ENCODE assay signal across 15 cellular contexts in genomic region chr15:76983588-76984379, GRCh38. TPM values are rescaled to one million over a fixed set of nuclear protein-coding genes. Genes with fewer than 3 reads are reported as not detected.
DNase-seq lines count a peak whose midpoint lies in the region; ATAC-seq, FAIRE-seq and TF ChIP-seq lines count a peak whose summit lies in the region.
"Had no signal": no experiment of that assay in that cellular context is flagged by ENCODE, and none has a peak within 500 bp of the region (broad histone marks: within the 10 kb centered on the region; RNA-seq: fewer than 3 reads in every experiment).

No MANE protein-coding gene starts in this region.

- H3K27me3 ChIP-seq in H1 (replicated peaks in 1 of 4; ENCODE audit: control insufficient read depth in 3 of 4, extremely low read depth in 1 of 4, insufficient read depth in 3 of 4, low read length in 3 of 4), result no peaks in the 10 kb centered on the region
- peaks cover 0 to 3% (median 0%) of the 10 kb centered on the region in 7 donors for H3K27me3 ChIP-seq in spleen (replicated peaks in 1 of 7)
- no peaks in the 10 kb centered on the region for H3K27me3 ChIP-seq in H9 (ENCODE audit: insufficient read depth, low read length)

- H3K23me2 ChIP-seq in H1 (ENCODE audit: low read depth, low read length) (no peaks in the 10 kb centered on the region), H9 (ENCODE audit: insufficient read length, low read depth, low read length, poor library complexity, severe bottlenecking) (no peaks in the 10 kb centered on the region)

- no peak overlapping the region for H3K14ac ChIP-seq in H1 (ENCODE audit: insufficient read length)
- no peak overlapping the region; the same call in 1 of the 2 replicates for H3K14ac ChIP-seq in H9 (ENCODE audit: insufficient read depth, low read length)

- CTCF ChIA-PET in H1 (lab: Charles Lee; ENCODE audit: partially characterized antibody), result interaction anchor here (1.2 to 2.0 kb wide), 3 partner anchors 11 to 40 kb away, joined by 3 to 10 read pairs (median 5); no protein-coding TSS in a partner anchor

- no peak overlapping the region for H4K8ac ChIP-seq in H1 (ENCODE audit: extremely low read depth, insufficient read depth, low read length)
- H4K8ac ChIP-seq in H9 (replicated peaks; ENCODE audit: insufficient read length, low read depth, low read length), result no peak overlapping the region

- H3K23ac ChIP-seq in H1 (ENCODE audit: insufficient read length), result no peak overlapping the region
- no peak overlapping the region for H3K23ac ChIP-seq in H9 (ENCODE audit: insufficient read length, low read depth, low read length)

- H3K79me2 ChIP-seq in H1 (ENCODE audit: control insufficient read depth in 1 of 2, insufficient read depth in 2 of 2, low read length in 2 of 2) (no peaks in the 10 kb centered on the region), H9 (ENCODE audit: insufficient read depth, low read length) (no peaks in the 10 kb centered on the region)

- H3K27me3 Mint-ChIP-seq in H9 (ENCODE audit: low read depth), result peaks cover 2% of the 10 kb centered on the region; the same call in 1 of the 2 replicates
- H3K27me3 Mint-ChIP-seq: stimulated activated naive CD8-positive, alpha-beta T cell treated with anti-CD3 and anti-CD28 coated beads, Interleukin-15, Interleukin-2, amounts not matched to agents 100 ng/mL and 50 ng/mL, for 24 hours had no signal

- H3K4me1 ChIP-seq in H1 (replicated peaks in 1 of 4; ENCODE audit: control insufficient read depth in 3 of 4, insufficient read depth in 4 of 4, low read length in 3 of 4), result peaks cover 0 to under 1% (median 0%) of the 10 kb centered on the region in 4 experiments; a peak in 1 of 7 replicates
- H3K4me1 ChIP-seq in spleen, result peaks cover 5 to 54% (median 21%) of the 10 kb centered on the region in 6 donors
- no peaks in the 10 kb centered on the region for H3K4me1 ChIP-seq in H9 (ENCODE audit: insufficient read depth, low read length)

- no peak for TF ChIP-seq RAD21 in H1 (IDR thresholded peaks at IDR 0.05 in 1 of 2, conservative IDR thresholded peaks at IDR 0.05 in 1 of 2; ENCODE audit: low read depth in 2 of 2, low read length in 2 of 2)

- POLR2A ChIA-PET in H1 (lab: Charles Lee; ENCODE audit: partially characterized antibody), result no interaction called here

- H3K4ac ChIP-seq in H1 (replicated peaks; ENCODE audit: insufficient read length, low read depth, low read length) (no peak overlapping the region), H9 (ENCODE audit: low read depth, low read length) (no peak overlapping the region)

- no peaks in the 10 kb centered on the region for H3K36me3 ChIP-seq in H1 (ENCODE audit: control insufficient read depth in 2 of 4, insufficient read depth in 4 of 4, low read length in 3 of 4)
- no peaks in the 10 kb centered on the region for H3K36me3 ChIP-seq in spleen

- H2BK5ac ChIP-seq in H1 (ENCODE audit: low read depth, low read length) (no peak overlapping the region), H9 (ENCODE audit: insufficient read length, low read length) (no peak overlapping the region)

- H2AFZ ChIP-seq in H1 (ENCODE audit: low read length) (0 out of 2 replicates have a peak overlapping the region, but pooled peaks have one; percentile 69), H9 (ENCODE audit: low read length) (no peak overlapping the region)

- intact Hi-C loops in spleen (cut with DNase I; ENCODE audit: low total_unique reads), result no loop called here

- FAIRE-seq in GM18507 (lab: Jason Lieb, UNC), result peak; percentile 90
- FAIRE-seq in H1 (lab: Jason Lieb, UNC), result no peak
- FAIRE-seq: keratinocyte had no signal

- no peak overlapping the region for H2BK12ac ChIP-seq in H1 (ENCODE audit: low read depth, low read length)
- no peak overlapping the region for H2BK12ac ChIP-seq in H9 (ENCODE audit: insufficient read length, low read depth, low read length)

- TF ChIP-seq CTCF in NB4 (IDR thresholded peaks at IDR 0.05; ENCODE audit: low read depth, low read length) (no peak), H1 (IDR thresholded peaks at IDR 0.05; ENCODE audit: control extremely low read depth in 1 of 3, insufficient read depth in 1 of 3, low read depth in 1 of 3, low read length in 3 of 3) (no peak), spleen (IDR thresholded peaks at IDR 0.05 in 8 of 11, conservative IDR thresholded peaks at IDR 0.05 in 3 of 11) (no peak), H9 (conservative IDR thresholded peaks at IDR 0.05) (no peak)

- no peak for TF ChIP-seq EP300 in H1 (IDR thresholded peaks at IDR 0.05; ENCODE audit: borderline replicate concordance in 1 of 2, low read depth in 2 of 2, low read length in 2 of 2)

- H4K91ac ChIP-seq in H1 (replicated peaks; ENCODE audit: insufficient read length, low read length), result no peak overlapping the region
- no peak overlapping the region for H4K91ac ChIP-seq in H9 (ENCODE audit: insufficient read length, low read depth, low read length)

- H3K36me3 Mint-ChIP-seq in H9 (ENCODE audit: insufficient read depth in 1 of 3, low read depth in 3 of 3), result peaks cover 0 to 6% (median 4%) of the 10 kb centered on the region in 3 experiments; a peak in 2 of 7 replicates
- H3K36me3 Mint-ChIP-seq: CD8-positive, alpha-beta memory T cell; natural killer cell had no signal

- H3K4me1 Mint-ChIP-seq in H9, result peaks cover 11 to 20% of the 10 kb centered on the region in 2 experiments

- H3K4me3 ChIP-seq in NB4 (ENCODE audit: low read depth, low read length), result no peak overlapping the region
- no peak overlapping the region for H3K4me3 ChIP-seq in H1 (ENCODE audit: extremely low read depth in 1 of 4, insufficient read depth in 2 of 4, low read depth in 3 of 4, low read length in 4 of 4)
- peak overlapping the region in 1 of 8 donors; percentile 1 for H3K4me3 ChIP-seq in spleen

- H3K18ac ChIP-seq in H1 (ENCODE audit: extremely low read depth, low read length) (no peak overlapping the region), H9 (ENCODE audit: insufficient read length, low read depth, low read length) (no peak overlapping the region)

- H2AK5ac ChIP-seq in H1 (ENCODE audit: low read depth, low read length) (no peak overlapping the region), H9 (ENCODE audit: insufficient read length, low read length) (no peak overlapping the region)

- no peak overlapping the region; the same call in 1 of the 2 replicates for H2BK20ac ChIP-seq in H1 (ENCODE audit: low read length)
- H2BK20ac ChIP-seq in H9 (ENCODE audit: low read depth, low read length, poor library complexity, severe bottlenecking), result no peak overlapping the region

- no peak for TF ChIP-seq POLR2A in NB4 (IDR thresholded peaks at IDR 0.05; ENCODE audit: extremely low read depth, insufficient read length)
- TF ChIP-seq POLR2A in H1 (IDR thresholded peaks at IDR 0.05; ENCODE audit: control extremely low read depth in 1 of 2, low read depth in 2 of 2, low read length in 2 of 2), result no peak
- no peak for TF ChIP-seq POLR2A in spleen (IDR thresholded peaks at IDR 0.05)

- no peak overlapping the region for H3K4me3 Mint-ChIP-seq in H9
- H3K4me3 Mint-ChIP-seq: CD8-positive, alpha-beta memory T cell; natural killer cell; stimulated activated naive CD8-positive, alpha-beta T cell treated with anti-CD3 and anti-CD28 coated beads, Interleukin-15, Interleukin-2, amounts not matched to agents 100 ng/mL and 50 ng/mL, for 24 hours had no signal

- H3K79me1 ChIP-seq in H1 (ENCODE audit: low read depth, low read length) (no peaks in the 10 kb centered on the region), H9 (ENCODE audit: insufficient read depth, low read depth, low read length, poor library complexity, severe bottlenecking) (no peaks in the 10 kb centered on the region)

- H3K56ac ChIP-seq in H1 (replicated peaks; ENCODE audit: insufficient read length, low read depth, low read length) (no peak overlapping the region), H9 (ENCODE audit: insufficient read length, low read depth, low read length) (no peak overlapping the region)

- H3K9me3 ChIP-seq in H1 (ENCODE audit: insufficient read depth in 2 of 2, low read depth in 1 of 2, low read length in 1 of 2) (peaks cover 0 to 8% of the 10 kb centered on the region in 2 experiments; a peak in 1 of 4 replicates), spleen (peaks cover 0 to under 1% (median 0%) of the 10 kb centered on the region in 8 donors), H9 (ENCODE audit: control insufficient read depth, low read depth, low read length) (no peaks in the 10 kb centered on the region)

- peaks cover 6 to 7% of the 10 kb centered on the region in 2 experiments; a peak in 2 of 5 replicates for H3K9me3 Mint-ChIP-seq in H9
- H3K9me3 Mint-ChIP-seq: CD8-positive, alpha-beta memory T cell; stimulated activated naive CD8-positive, alpha-beta T cell treated with anti-CD3 and anti-CD28 coated beads, Interleukin-15, Interleukin-2, amounts not matched to agents 100 ng/mL and 50 ng/mL, for 24 hours had no signal

- no peak overlapping the region for H3K4me2 ChIP-seq in H1 (ENCODE audit: insufficient read depth in 1 of 2, low read depth in 2 of 2, low read length in 2 of 2)
- H3K4me2 ChIP-seq in H9 (ENCODE audit: insufficient read depth, insufficient read length, low read length), result no peak overlapping the region

- H2BK120ac ChIP-seq in H1 (replicated peaks; ENCODE audit: low read depth, low read length) (no peak overlapping the region), H9 (ENCODE audit: low read depth, low read length, poor library complexity, severe bottlenecking) (no peak overlapping the region)

- H2BK15ac ChIP-seq in H1 (ENCODE audit: low read length) (no peak overlapping the region), H9 (ENCODE audit: low read depth, low read length) (no peak overlapping the region)

- H3K27ac ChIP-seq in H1 (ENCODE audit: low read depth, low read length), result no peak overlapping the region
- H3K27ac ChIP-seq in spleen, result peak overlapping the region in 7 of 8 donors; percentile 29 to 81 (median 52)
- no peak overlapping the region for H3K27ac ChIP-seq in H9 (ENCODE audit: insufficient read length, low read depth, low read length)

- DNase-seq in GM18507 (ENCODE audit: extremely low spot score, insufficient read length, low read depth), result no peak
- DNase-seq in NB4 (ENCODE audit: low read depth), result peak; percentile 95
- no peak for DNase-seq in H1 (ENCODE audit: low read depth in 1 of 2, low spot score in 2 of 2)
- DNase-seq in spleen, result no peak
- DNase-seq in SHP77 (lab: John Stamatoyannopoulos, UW), result no peak
- DNase-seq in H9, result no peak
- DNase-seq: CD8-positive, alpha-beta memory T cell; central memory CD4-positive, alpha-beta T cell; natural killer cell; NCI-H1417 treated with DMSO at 0.1 percent for 48 hours; NCI-H510A had no signal

- no peaks in the 10 kb centered on the region for H4K20me1 ChIP-seq in H1 (replicated peaks in 1 of 2; ENCODE audit: control insufficient read depth in 1 of 2, insufficient read depth in 2 of 2, low read length in 2 of 2)
- no peaks in the 10 kb centered on the region for H4K20me1 ChIP-seq in H9 (ENCODE audit: control insufficient read depth, insufficient read depth, insufficient read length)

- ATAC-seq in GM19467 (IDR thresholded peaks at IDR 0.05; ENCODE audit: unreplicated experiment), result no peak
- ATAC-seq: activated naive CD4-positive, alpha-beta T cell treated with anti-CD3 and anti-CD28 coated beads, Interleukin-2, amount 50 U/mL, for 72 hours; natural killer cell had no signal

- H3K9ac ChIP-seq in H1 (replicated peaks in 1 of 4; ENCODE audit: extremely low read depth in 1 of 4, low read depth in 3 of 4, low read length in 3 of 4) (no peak overlapping the region), H9 (ENCODE audit: extremely low read depth, insufficient read length, low read length) (no peak overlapping the region)

- H4K5ac ChIP-seq in H1 (ENCODE audit: insufficient read length, low read depth, low read length) (no peak overlapping the region), H9 (ENCODE audit: insufficient read length, low read depth, low read length) (no peak overlapping the region)

- 96% methylated on average over 4 of the region's 4 CpGs; no CpG with 5 or more reads in 1 of the 2 experiments for WGBS in H1 (ENCODE audit: extremely low coverage in 1 of 2, insufficient coverage in 1 of 2, insufficient read length in 1 of 2, insufficient replicate concordance in 2 of 2, low coverage in 1 of 2, low lambda C conversion rate in 2 of 2, missing lambda C conversion rate in 1 of 2), 2 experiments
- WGBS in spleen, 5 donors, result 43 to 74% (median 51%) methylated on average over 4 of the region's 4 CpGs
- no CpG with 5 or more reads among the region's 4 CpGs for WGBS in H9 (ENCODE audit: extremely low coverage, insufficient read length, low lambda C conversion rate)

- no peak overlapping the region for H3T11ph ChIP-seq in H9 (ENCODE audit: low read length)

- no peak overlapping the region for H3K27ac Mint-ChIP-seq in H9
- H3K27ac Mint-ChIP-seq: activated naive CD4-positive, alpha-beta T cell treated with anti-CD3 and anti-CD28 coated beads, Interleukin-2, amount 50 U/mL, for 72 hours; CD8-positive, alpha-beta memory T cell; natural killer cell had no signal

RNA-seq across cellular contexts. Expression of gene PSTPIP1, which starts 11.1 kb away (rescaled TPM):
- 0.63 and 1.8 TPM in 2 replicates for total RNA-seq in H1 (2021; fragmentation: NEBNext Ultra II Directional; extraction: Animal tissue kit (Norgen Biotek cat#: 25700))
- polyA plus RNA-seq in H1 (2011; rRNA removed) (1.6 and 3.0 TPM in 2 replicates), spleen (100 to 1,000 TPM in 2 of 3 donors, 10 to 100 TPM in 1; 31.1 to 150 (median 115) TPM)
- 2.1 TPM for polyA plus RNA-seq in H1 (2011; cell fraction: cytosol; rRNA removed)
- polyA plus RNA-seq in H1 (2011; cell fraction: nucleus; rRNA removed), result 4.1 TPM
- 1.2 to 3.1 TPM (median 2.2 TPM) in 3 of 4 replicates, not detected in the other for polyA plus RNA-seq in H1 (2012, experiment 1 of 2)
- 1.1 TPM for polyA plus RNA-seq in H1 (2012, experiment 2 of 2)
- polyA plus RNA-seq in H1 (2013, experiment 1 of 2), result 0.95 TPM
- 1.7 TPM for polyA plus RNA-seq in H1 (2013, experiment 2 of 2)
- 0.32 and 0.60 TPM in 2 replicates for polyA minus RNA-seq in H1 (2011; rRNA and poly(A)+ RNA removed)
- polyA minus RNA-seq in H1 (2011; cell fraction: cytosol; rRNA and poly(A)+ RNA removed), result not detected
- 1.1 TPM for polyA minus RNA-seq in H1 (2011; cell fraction: nucleus; rRNA and poly(A)+ RNA removed)
- total RNA-seq in spleen (100 to 1,000 TPM in 1 of 7 donors, 10 to 100 TPM in 6; 62.0 to 130 (median 82.6) TPM), H9 (2021) (1.1 and 1.8 TPM in 2 replicates)

RNA-seq across cellular contexts. Expression of gene RCN2, which starts 52.2 kb away (rescaled TPM):
- total RNA-seq in H1 (2021; fragmentation: NEBNext Ultra II Directional; extraction: Animal tissue kit (Norgen Biotek cat#: 25700)), result 125 and 137 TPM in 2 replicates
- polyA plus RNA-seq in H1 (2011; rRNA removed) (33.3 and 65.6 TPM in 2 replicates), spleen (10 to 100 TPM; 31.3 to 36.1 (median 31.9) TPM)
- 110 TPM for polyA plus RNA-seq in H1 (2011; cell fraction: cytosol; rRNA removed)
- polyA plus RNA-seq in H1 (2011; cell fraction: nucleus; rRNA removed), result 51.3 TPM
- 66.7 to 117 TPM (median 84.6 TPM) in 4 replicates for polyA plus RNA-seq in H1 (2012, experiment 1 of 2)
- polyA plus RNA-seq in H1 (2012, experiment 2 of 2), result 38.3 TPM
- polyA plus RNA-seq in H1 (2013, experiment 1 of 2), result 154 TPM
- 174 TPM for polyA plus RNA-seq in H1 (2013, experiment 2 of 2)
- polyA minus RNA-seq in H1 (2011; rRNA and poly(A)+ RNA removed), result 19.2 and 31.9 TPM in 2 replicates
- 39.9 TPM for polyA minus RNA-seq in H1 (2011; cell fraction: cytosol; rRNA and poly(A)+ RNA removed)
- 29.9 TPM for polyA minus RNA-seq in H1 (2011; cell fraction: nucleus; rRNA and poly(A)+ RNA removed)
- total RNA-seq in spleen (10 to 100 TPM; 24.6 to 38.3 (median 27.9) TPM), H9 (2021) (134 and 139 TPM in 2 replicates)

Comparison
In these comparisons a context has a peak if more than half of its experiments do, and no peak if none do; other contexts are left out.
1. H3K27ac ChIP-seq: peak in spleen (7 of 8); none in H1 (single experiment) and H9 (single experiment).
2. RNA of gene PSTPIP1, which starts 11.1 kb away (total RNA-seq): 62.0 to 130 TPM in spleen; 1.1 to 1.8 TPM in H9 and 0.63 to 1.8 TPM in H1; every median in the first group is over 10 times any median in the second.